ENCODE assay signal across 8 cellular contexts in the genomic region with DNA sequence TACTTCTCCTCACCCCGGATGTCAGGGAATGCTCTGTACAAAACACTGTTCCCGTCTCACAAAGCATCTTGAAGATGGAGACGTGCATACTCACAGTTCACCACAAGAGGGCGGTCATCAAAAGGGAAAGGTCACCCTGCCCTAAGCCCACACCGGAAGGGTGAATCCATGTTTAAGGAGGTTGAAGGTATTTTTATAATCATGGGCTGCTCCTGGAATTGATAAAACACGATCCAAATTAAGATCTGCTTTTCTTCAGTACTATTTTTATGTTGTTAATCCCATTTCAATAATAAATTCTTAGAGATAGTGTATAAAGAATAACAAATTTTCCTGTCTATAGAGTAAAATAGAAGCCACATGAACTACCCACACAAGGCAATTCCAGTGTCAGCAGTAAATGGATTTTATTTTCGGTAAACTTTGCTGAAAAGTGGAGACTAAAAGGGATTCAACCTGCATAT.
A peak's percentile ranks its signal among the peaks of the same experiment; 100 is the strongest.
DNase-seq lines count a peak whose midpoint lies in the region; TF ChIP-seq lines count a peak whose summit lies in the region.

No MANE protein-coding gene starts in this region.

- no peak overlapping the region for H3K4me3 Mint-ChIP-seq in activated naive CD4-positive, alpha-beta T cell treated with anti-CD3 and anti-CD28 coated beads for 36 hours

- intact Hi-C loops in activated naive CD4-positive, alpha-beta T cell treated with anti-CD3 and anti-CD28 coated beads for 36 hours (cut with micrococcal nuclease), result loop anchor here (1.0 to 5.0 kb wide), 5 partner anchors 29 to 1296 kb away; a partner anchor contains a TSS
- intact Hi-C loops in posterior cingulate gyrus (cut with DNase I), result loop anchor here (2.0 to 5.0 kb wide), 3 partner anchors 111 to 237 kb away; a partner anchor contains a TSS

- H3K9me3 ChIP-seq in SK-N-MC (ENCODE audit: low read depth, low read length), result no peaks in the 10 kb centered on the region

- POLR2A ChIA-PET in GM10248 (lab: Yijun Ruan, JAX), result no interaction called here

- CTCF ChIA-PET in GM10248 (lab: Yijun Ruan, JAX), result interaction anchor here (0.9 to 4.6 kb wide), 7 partner anchors 11 to 239 kb away, joined by 3 to 41 read pairs (median 8); no protein-coding TSS in a partner anchor
- CTCF ChIA-PET in activated naive CD4-positive, alpha-beta T cell treated with anti-CD3 and anti-CD28 coated beads for 36 hours (lab: Charles Lee), result interaction anchor here (0.7 to 3.9 kb wide), 7 partner anchors 113 to 1297 kb away, joined by 3 to 42 read pairs (median 5); a partner anchor contains a TSS

- no peaks in the 10 kb centered on the region for H3K36me3 ChIP-seq in SK-N-MC (ENCODE audit: insufficient read depth, low read length)

- no peaks in the 10 kb centered on the region for H3K27me3 Mint-ChIP-seq in activated naive CD4-positive, alpha-beta T cell treated with anti-CD3 and anti-CD28 coated beads for 36 hours (ENCODE audit: low read depth)

- no peaks in the 10 kb centered on the region for H3K36me3 Mint-ChIP-seq in activated naive CD4-positive, alpha-beta T cell treated with anti-CD3 and anti-CD28 coated beads for 36 hours (ENCODE audit: low read depth)

- H3K9ac ChIP-seq in SK-N-MC (ENCODE audit: insufficient read length), result peak overlapping the region; percentile 38

- DNase-seq in GM10248 (ENCODE audit: extremely low spot score), result peak; percentile 66
- DNase-seq in HFF-Myc (ENCODE audit: extremely low read depth, low read depth), result peak; percentile 76
- peak; percentile 83 for DNase-seq in NAMALWA (ENCODE audit: low spot score)
- DNase-seq in SK-N-MC (ENCODE audit: low read depth, low spot score), result peak; percentile 74
- peak; percentile 90 for DNase-seq in activated naive CD4-positive, alpha-beta T cell treated with anti-CD3 and anti-CD28 coated beads for 36 hours
- DNase-seq in glomerular visceral epithelial cell (ENCODE audit: extremely low spot score), result peak; percentile 85
- DNase-seq in posterior cingulate gyrus, result peak in 8 of 10 donors; percentile 40 to 91 (median 74)
- peak; percentile 81 for DNase-seq in ureter (ENCODE audit: low spot score)

- no peak overlapping the region for H3K4me3 ChIP-seq in HFF-Myc (replicated peaks; ENCODE audit: low read depth, low read length)
- peak overlapping the region; percentile 18; the same call in 1 of the 2 replicates for H3K4me3 ChIP-seq in SK-N-MC

- H3K27ac Mint-ChIP-seq in activated naive CD4-positive, alpha-beta T cell treated with anti-CD3 and anti-CD28 coated beads for 36 hours, result no peak overlapping the region

- no peak overlapping the region for H3K27ac ChIP-seq in SK-N-MC

- H3K4me1 Mint-ChIP-seq in activated naive CD4-positive, alpha-beta T cell treated with anti-CD3 and anti-CD28 coated beads for 36 hours (ENCODE audit: low read depth), result peaks cover 16% of the 10 kb centered on the region

- H3K9me3 Mint-ChIP-seq in activated naive CD4-positive, alpha-beta T cell treated with anti-CD3 and anti-CD28 coated beads for 36 hours, result no peaks in the 10 kb centered on the region

- TF ChIP-seq CTCF in GM10248 (IDR thresholded peaks at IDR 0.05; ENCODE audit: control extremely low read depth, extremely low read depth, low read depth, missing control alignments) (peak; percentile 74), HFF-Myc (IDR thresholded peaks at IDR 0.05; ENCODE audit: low read depth, low read length, missing control alignments) (peak; percentile 85)
